28 cellular contexts compared by ENCODE assay signal in genomic region chr13:110065780-110066179, GRCh38.
"Had no signal": no experiment of that assay in that cellular context is flagged by ENCODE, and none has a peak within 500 bp of the region (broad histone marks: within the 10 kb centered on the region; RNA-seq: fewer than 3 reads in every experiment).

No MANE protein-coding gene starts in this region.

- H3K4me1 Mint-ChIP-seq: stimulated activated effector memory CD8-positive, alpha-beta T cell treated with anti-CD3 and anti-CD28 coated beads, Interleukin-12 subunit alpha, Interleukin-12 subunit beta, amount 100 ng/mL, for 72 hours; stimulated activated naive B cell treated with anti-CD40 and anti-IgM and Interleukin-4, amounts not matched to agents 10 μg/mL and 1 μg/mL and 100 μg/mL, for 72 hours; stimulated activated naive CD8-positive, alpha-beta T cell treated with anti-CD3 and anti-CD28 coated beads, Interleukin-15, amount 100 ng/mL, for 72 hours had no signal

- H3K36me3 ChIP-seq: stomach, suprapubic skin, thoracic aorta, thyroid gland, tibial artery, tibial nerve, transverse colon, upper lobe of left lung, upper lobe of right lung, uterus, vagina had no signal

- H3K36me3 Mint-ChIP-seq: stimulated activated effector memory CD8-positive, alpha-beta T cell treated with anti-CD3 and anti-CD28 coated beads, Interleukin-12 subunit alpha, Interleukin-12 subunit beta, amount 100 ng/mL, for 72 hours; stimulated activated naive B cell treated with anti-CD40 and anti-IgM and Interleukin-4, amounts not matched to agents 10 μg/mL and 1 μg/mL and 100 μg/mL, for 72 hours; type B pancreatic cell had no signal

- H3K27ac ChIP-seq: stomach, suprapubic skin, testis, thoracic aorta, thyroid gland, tibial artery, tibial nerve, transverse colon, upper lobe of left lung, upper lobe of right lung, uterus, vagina had no signal

- H3K4me3 Mint-ChIP-seq: stimulated activated effector memory CD8-positive, alpha-beta T cell treated with anti-CD3 and anti-CD28 coated beads, Interleukin-12 subunit alpha, Interleukin-12 subunit beta, amount 100 ng/mL, for 72 hours; stimulated activated naive B cell treated with anti-CD40 and anti-IgM and Interleukin-4, amounts not matched to agents 10 μg/mL and 1 μg/mL and 100 μg/mL, for 72 hours; stimulated activated naive CD8-positive, alpha-beta T cell treated with anti-CD3 and anti-CD28 coated beads, Interleukin-15, amount 100 ng/mL, for 72 hours; stimulated activated naive CD8-positive, alpha-beta T cell treated with anti-CD3 and anti-CD28 coated beads, Interleukin-15, Interleukin-2, amounts not matched to agents 100 ng/mL and 50 ng/mL, for 24 hours; type B pancreatic cell had no signal

- ATAC-seq: stimulated activated effector memory CD8-positive, alpha-beta T cell treated with anti-CD3 and anti-CD28 coated beads, Interleukin-12 subunit alpha, Interleukin-12 subunit beta, amount 100 ng/mL, for 72 hours; stimulated activated naive B cell treated with anti-CD40 and anti-IgM and Interleukin-4, amounts not matched to agents 10 μg/mL and 1 μg/mL and 100 μg/mL, for 72 hours; stimulated activated naive CD8-positive, alpha-beta T cell treated with anti-CD3 and anti-CD28 coated beads, Interleukin-15, amount 100 ng/mL, for 72 hours; stimulated activated naive CD8-positive, alpha-beta T cell treated with anti-CD3 and anti-CD28 coated beads, Interleukin-15, Interleukin-2, amounts not matched to agents 100 U/mL and 50 U/mL, for 24 hours; upper lobe of right lung had no signal

- H3K27me3 ChIP-seq: stomach, suprapubic skin, testis, thyroid gland, tibial artery, tibial nerve, transverse colon, upper lobe of left lung, upper lobe of right lung, uterus, vagina had no signal

- H3K9me3 Mint-ChIP-seq: stimulated activated naive B cell treated with anti-CD40 and anti-IgM and Interleukin-4, amounts not matched to agents 10 μg/mL and 1 μg/mL and 100 μg/mL, for 72 hours; type B pancreatic cell had no signal

- H3K4me3 ChIP-seq: stomach, suprapubic skin, testis, thoracic aorta, thyroid gland, tibial artery, tibial nerve, transverse colon, upper lobe of left lung, upper lobe of right lung, uterus, vagina had no signal

- H3K27me3 Mint-ChIP-seq: stimulated activated naive CD8-positive, alpha-beta T cell treated with anti-CD3 and anti-CD28 coated beads, Interleukin-15, amount 100 ng/mL, for 72 hours; stimulated activated naive CD8-positive, alpha-beta T cell treated with anti-CD3 and anti-CD28 coated beads, Interleukin-15, Interleukin-2, amounts not matched to agents 100 ng/mL and 50 ng/mL, for 24 hours had no signal

- DNase-seq: stimulated activated CD4-positive, alpha-beta T cell treated with anti-CD3 and anti-CD28 coated beads, Interleukin-2, amount 100 ng/mL, for 48 hours; stimulated activated CD4-positive, alpha-beta T cell treated with anti-CD3 and anti-CD28 coated beads, Interleukin-4, amount 100 ng/mL, for 1 hour; stimulated activated CD4-positive, alpha-beta T cell treated with anti-CD3 and anti-CD28 coated beads, Interleukin-4, amount 100 ng/mL, for 24 hours; stimulated activated CD4-positive, alpha-beta T cell treated with anti-CD3 and anti-CD28 coated beads, Interleukin-4, amount 100 ng/mL, for 4 hours; stimulated activated CD8-positive, alpha-beta memory T cell treated with anti-CD3 and anti-CD28 coated beads, Interleukin-4, amount 100 ng/mL, for 48 hours; stimulated activated naive B cell treated with anti-CD40 and anti-IgM and Interleukin-4, amounts not matched to agents 10 μg/mL and 1 μg/mL and 100 μg/mL, for 72 hours; stimulated activated naive CD4-positive, alpha-beta T cell; stimulated activated naive CD4-positive, alpha-beta T cell treated with Interleukin-2 at 50 U/mL for 16 hours; stimulated activated naive CD8-positive, alpha-beta T cell treated with anti-CD3 and anti-CD28 coated beads, Interleukin-15, amount 100 ng/mL, for 72 hours; stimulated activated naive CD8-positive, alpha-beta T cell treated with anti-CD3 and anti-CD28 coated beads, Interleukin-15, Interleukin-2, amounts not matched to agents 100 U/mL and 50 U/mL, for 24 hours; stomach; substantia nigra; testis; thyroid gland; tibial artery; transverse colon; trophoblast cell; upper lobe of left lung; upper lobe of right lung; uterus had no signal

- H3K27ac Mint-ChIP-seq: stimulated activated effector memory CD8-positive, alpha-beta T cell treated with anti-CD3 and anti-CD28 coated beads, Interleukin-12 subunit alpha, Interleukin-12 subunit beta, amount 100 ng/mL, for 72 hours; stimulated activated naive B cell treated with anti-CD40 and anti-IgM and Interleukin-4, amounts not matched to agents 10 μg/mL and 1 μg/mL and 100 μg/mL, for 72 hours; stimulated activated naive CD8-positive, alpha-beta T cell treated with anti-CD3 and anti-CD28 coated beads, Interleukin-15, amount 100 ng/mL, for 72 hours; stimulated activated naive CD8-positive, alpha-beta T cell treated with anti-CD3 and anti-CD28 coated beads, Interleukin-15, Interleukin-2, amounts not matched to agents 100 ng/mL and 50 ng/mL, for 24 hours; type B pancreatic cell had no signal

- H3K4me1 ChIP-seq: stomach, suprapubic skin, testis, tibial artery, tibial nerve, transverse colon, upper lobe of left lung, upper lobe of right lung, uterus had no signal

- H3K9me3 ChIP-seq: stomach, suprapubic skin, testis, thoracic aorta, thyroid gland, tibial artery, tibial nerve, transverse colon, upper lobe of left lung, upper lobe of right lung, uterus, vagina had no signal

- FAIRE-seq: urothelium cell line had no signal
